9 cellular contexts compared by ENCODE assay signal in the genomic region with DNA sequence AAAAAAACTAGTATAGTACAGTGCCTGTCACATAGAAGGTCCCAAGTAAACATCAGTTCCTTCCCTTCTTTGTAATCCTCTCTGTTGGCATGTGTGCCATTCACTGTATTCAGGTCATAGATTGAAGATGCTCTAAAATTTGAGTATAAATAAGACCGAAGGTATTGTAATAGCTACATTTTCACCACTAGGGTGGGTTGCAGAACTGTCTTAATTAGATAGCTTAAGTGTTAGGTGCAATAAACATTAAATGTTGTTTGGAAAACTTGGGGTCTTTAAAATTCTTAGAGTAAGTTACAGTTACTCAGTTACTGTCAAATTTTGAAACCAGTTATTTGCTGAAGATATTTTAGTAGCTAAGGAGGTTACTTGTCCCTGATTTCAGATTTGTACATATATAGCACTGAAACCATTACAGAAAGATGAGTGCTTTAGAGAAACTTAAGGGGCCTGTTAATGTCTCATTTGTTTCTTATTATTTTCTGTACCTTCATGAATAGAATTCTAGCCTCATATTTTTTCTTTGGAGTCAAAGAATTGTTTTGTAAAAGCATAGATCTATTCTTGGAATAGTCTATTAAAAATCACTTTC. TPM values are rescaled to one million over a fixed set of nuclear protein-coding genes. Genes with fewer than 3 reads are reported as not detected.
DNase-seq lines count a peak whose midpoint lies in the region; ATAC-seq, FAIRE-seq and TF ChIP-seq lines count a peak whose summit lies in the region.
"Had no signal": no experiment of that assay in that cellular context is flagged by ENCODE, and none has a peak within 500 bp of the region (broad histone marks: within the 10 kb centered on the region; RNA-seq: fewer than 3 reads in every experiment).

No MANE protein-coding gene starts in this region.

- peak overlapping the region; percentile 32 for H3K9ac ChIP-seq in SK-N-MC (ENCODE audit: insufficient read length)

- intact Hi-C loops in lower leg skin (cut with DNase I; ENCODE audit: low total_unique reads) = no loop called here

- no peak for FAIRE-seq in GM19239 (lab: Jason Lieb, UNC)

- H3K9me3 ChIP-seq in CD4-positive, CD25-positive, alpha-beta regulatory T cell (ENCODE audit: control insufficient read depth in 2 of 2, low read length in 2 of 2) = peaks cover 4 to 5% of the 10 kb centered on the region in 2 experiments
- H3K9me3 ChIP-seq in HEK293 (ENCODE audit: control insufficient read depth, insufficient read depth, low read depth, low read length) (no peaks in the 10 kb centered on the region), SK-N-MC (ENCODE audit: low read depth, low read length) (0 out of 2 replicates have a peak, but pooled peaks cover 3% of the 10 kb centered on the region)

- no peaks in the 10 kb centered on the region for H3K27me3 Mint-ChIP-seq in CD4-positive, CD25-positive, alpha-beta regulatory T cell
- H3K27me3 Mint-ChIP-seq in stimulated activated memory B cell treated with anti-CD40 and anti-IgM and Interleukin-4, amounts not matched to agents 10 μg/mL and 1 μg/mL and 100 μg/mL, for 72 hours = no peaks in the 10 kb centered on the region

- no peak overlapping the region for H3K4me3 Mint-ChIP-seq in CD4-positive, CD25-positive, alpha-beta regulatory T cell
- no peak overlapping the region for H3K4me3 Mint-ChIP-seq in stimulated activated memory B cell treated with anti-CD40 and anti-IgM and Interleukin-4, amounts not matched to agents 10 μg/mL and 1 μg/mL and 100 μg/mL, for 72 hours

- no peak overlapping the region for H3K27ac ChIP-seq in CD4-positive, CD25-positive, alpha-beta regulatory T cell (ENCODE audit: insufficient read depth, low read length, poor library complexity, severe bottlenecking)
- H3K27ac ChIP-seq in HEK293 (ENCODE audit: extremely low read depth, low read depth, low read length) (no peak overlapping the region), SK-N-MC (no peak overlapping the region)

- no peak for TF ChIP-seq POLR2A in lower leg skin (IDR thresholded peaks at IDR 0.05)

- H3K9me3 Mint-ChIP-seq in CD4-positive, CD25-positive, alpha-beta regulatory T cell = peaks cover 0 to 6% (median 4%) of the 10 kb centered on the region in 7 donors
- peaks cover 5% of the 10 kb centered on the region for H3K9me3 Mint-ChIP-seq in stimulated activated memory B cell treated with anti-CD40 and anti-IgM and Interleukin-4, amounts not matched to agents 10 μg/mL and 1 μg/mL and 100 μg/mL, for 72 hours

- no peaks in the 10 kb centered on the region for H3K4me1 ChIP-seq in CD4-positive, CD25-positive, alpha-beta regulatory T cell (ENCODE audit: control insufficient read depth, insufficient read depth, low read length, poor library complexity, severe bottlenecking)
- no peaks in the 10 kb centered on the region for H3K4me1 ChIP-seq in HEK293 (ENCODE audit: control insufficient read depth, insufficient read depth, low read length)

- H3K27ac Mint-ChIP-seq in CD4-positive, CD25-positive, alpha-beta regulatory T cell = no peak overlapping the region
- no peak overlapping the region for H3K27ac Mint-ChIP-seq in stimulated activated memory B cell treated with anti-CD40 and anti-IgM and Interleukin-4, amounts not matched to agents 10 μg/mL and 1 μg/mL and 100 μg/mL, for 72 hours

- no peak overlapping the region for H3K4me3 ChIP-seq in CD4-positive, CD25-positive, alpha-beta regulatory T cell (ENCODE audit: low read depth, low read length)
- no peak overlapping the region for H3K4me3 ChIP-seq in HEK293 (ENCODE audit: low read depth, low read length)
- no peak overlapping the region for H3K4me3 ChIP-seq in SK-N-MC
- H3K4me3 ChIP-seq in lower leg skin (ENCODE audit: low read depth, poor library complexity, severe bottlenecking) = no peak overlapping the region

- DNase-seq in CD4-positive, CD25-positive, alpha-beta regulatory T cell = peak in 2 of 3 donors; percentile 23 to 57
- DNase-seq in SK-N-MC (ENCODE audit: low read depth, low spot score) (peak; percentile 14), germinal center (ENCODE audit: low spot score) (peak; percentile 13), lower leg skin (ENCODE audit: low spot score in 2 of 2) (no peak), cortex of kidney (lab: John Stamatoyannopoulos, UW) (no peak), GM19239 (ENCODE audit: insufficient read length, low spot score) (no peak)

- peaks cover 26% of the 10 kb centered on the region for H3K36me3 ChIP-seq in CD4-positive, CD25-positive, alpha-beta regulatory T cell (ENCODE audit: control insufficient read depth, insufficient read depth, low read length)
- peaks cover 0 to 12% of the 10 kb centered on the region in 2 experiments; a peak in 1 of 3 replicates for H3K36me3 ChIP-seq in HEK293 (ENCODE audit: control insufficient read depth in 2 of 2, insufficient read depth in 1 of 2, low read length in 2 of 2)
- H3K36me3 ChIP-seq in SK-N-MC (ENCODE audit: insufficient read depth, low read length) = no peaks in the 10 kb centered on the region; the same call in 1 of the 2 replicates

- TF ChIP-seq CTCF in HEK293 (tag by site-specific recombination; IDR thresholded peaks at IDR 0.05) (0 out of 2 replicates have a peak, but pooled peaks have one; percentile 18), lower leg skin (IDR thresholded peaks at IDR 0.05) (no peak)

- peaks cover 29% of the 10 kb centered on the region for H3K36me3 Mint-ChIP-seq in CD4-positive, CD25-positive, alpha-beta regulatory T cell
- peaks cover 31% of the 10 kb centered on the region for H3K36me3 Mint-ChIP-seq in stimulated activated memory B cell treated with anti-CD40 and anti-IgM and Interleukin-4, amounts not matched to agents 10 μg/mL and 1 μg/mL and 100 μg/mL, for 72 hours

- WGBS in lower leg skin, 2 donors = 29 to 39% methylated on average over 1 of the region's 1 CpG

- peaks cover 0 to 5% (median 1%) of the 10 kb centered on the region in 4 donors for H3K4me1 Mint-ChIP-seq in CD4-positive, CD25-positive, alpha-beta regulatory T cell
- H3K4me1 Mint-ChIP-seq in stimulated activated memory B cell treated with anti-CD40 and anti-IgM and Interleukin-4, amounts not matched to agents 10 μg/mL and 1 μg/mL and 100 μg/mL, for 72 hours = no peaks in the 10 kb centered on the region

- POLR2A ChIA-PET in HEK293 (lab: Yijun Ruan, JAX) = no interaction called here

- CTCF ChIA-PET in HEK293 (lab: Yijun Ruan, JAX) = interaction anchor here (0.6 to 2.0 kb wide), 19 partner anchors 9 to 1594 kb away, joined by 3 to 14 read pairs (median 4); no protein-coding TSS in a partner anchor

- H3K27me3 ChIP-seq in CD4-positive, CD25-positive, alpha-beta regulatory T cell (ENCODE audit: control insufficient read depth, insufficient read depth, low read length) = no peaks in the 10 kb centered on the region

- no peak for ATAC-seq in CD4-positive, CD25-positive, alpha-beta regulatory T cell (ENCODE audit: low read depth in 2 of 2)
- ATAC-seq in stimulated activated memory B cell treated with anti-CD40 and anti-IgM and Interleukin-4, amounts not matched to agents 10 μg/mL and 1 μg/mL and 100 μg/mL, for 72 hours = no peak

TF ChIP-seq in HEK293, 187 proteins besides CTCF, POLR2A, EP300 and RAD21:
- TF ChIP-seq ZNF623 (tag by site-specific recombination; IDR thresholded peaks at IDR 0.05) (no peak), ZNF654 (tag by site-specific recombination; IDR thresholded peaks at IDR 0.05; ENCODE audit: low read depth) (peak; percentile 58), ZNF362 (tag by site-specific recombination; IDR thresholded peaks at IDR 0.05) (0 out of 2 replicates have a peak, but pooled peaks have one; percentile 43)

RNA-seq across cellular contexts. Expression of gene PER3, which starts 24.3 kb away (rescaled TPM):
- total RNA-seq in CD4-positive, CD25-positive, alpha-beta regulatory T cell = 14.1 TPM
- 1 to 10 TPM; 3.7 to 5.2 (median 3.9) TPM for polyA plus RNA-seq in CD4-positive, CD25-positive, alpha-beta regulatory T cell
- 10 to 100 TPM; 14.3 to 22.5 (median 19.3) TPM for total RNA-seq in lower leg skin

RNA-seq across cellular contexts. Expression of gene VAMP3, which starts 37.3 kb away (rescaled TPM):
- total RNA-seq in CD4-positive, CD25-positive, alpha-beta regulatory T cell = 66.1 TPM
- 10 to 100 TPM; 44.8 to 56.8 (median 48.9) TPM for polyA plus RNA-seq in CD4-positive, CD25-positive, alpha-beta regulatory T cell
- total RNA-seq in lower leg skin = 100 to 1,000 TPM in 1 of 4 donors, 10 to 100 TPM in 3; 64.4 to 133 (median 88.7) TPM

RNA-seq across cellular contexts. Expression of gene UTS2, which starts 44.5 kb away (rescaled TPM):
- 8.0 TPM for total RNA-seq in CD4-positive, CD25-positive, alpha-beta regulatory T cell
- polyA plus RNA-seq in CD4-positive, CD25-positive, alpha-beta regulatory T cell = 10 to 100 TPM; 17.7 to 63.1 (median 37.0) TPM
- total RNA-seq in lower leg skin = under 1 TPM in 1 of 4 donors, not detected in 3; 0.53 TPM
- polyA plus RNA-seq: urinary bladder had no signal

Comparison
In these comparisons a context has a peak if more than half of its experiments do, and no peak if none do; other contexts are left out.
1. DNase-seq: peak in CD4-positive, CD25-positive, alpha-beta regulatory T cell (2 of 3), SK-N-MC (single experiment) and germinal center (single experiment); none in lower leg skin (0 of 2), cortex of kidney (single experiment) and GM19239 (single experiment).